In the genomic region with DNA sequence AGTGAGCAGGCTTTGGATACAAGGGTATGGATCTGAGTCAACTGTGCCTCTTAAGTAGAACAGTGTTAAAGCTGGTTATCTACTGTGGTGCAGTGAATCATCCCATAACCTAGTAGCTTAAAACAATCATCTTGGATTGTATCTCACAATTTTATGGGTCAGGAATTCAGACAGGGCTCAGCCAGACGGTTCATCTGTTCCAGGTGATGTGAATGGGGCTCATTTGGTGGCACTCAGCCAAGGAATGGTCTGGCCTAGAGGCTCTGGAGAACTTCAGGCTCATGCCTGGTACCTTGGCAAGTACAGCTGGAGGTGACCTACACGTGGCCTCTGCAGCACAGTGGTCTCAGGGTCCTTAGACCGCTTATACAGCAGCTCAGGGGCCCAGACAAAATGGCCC, we compare ENCODE assay signal across 29 cellular contexts. TPM values are rescaled to one million over a fixed set of nuclear protein-coding genes. Genes with fewer than 3 reads are reported as not detected.
"Had no signal": no experiment of that assay in that cellular context is flagged by ENCODE, and none has a peak within 500 bp of the region (broad histone marks: within the 10 kb centered on the region; RNA-seq: fewer than 3 reads in every experiment).

No MANE protein-coding gene starts in this region.

- H3K27me3 ChIP-seq: colonic mucosa, gastrocnemius medialis had no signal

- H3K27ac Mint-ChIP-seq: dendritic cell treated with granulocyte-macrophage colony-stimulating factor and Interleukin-4, amounts not matched to agents 40 ng/mL and 50 ng/mL, for 4 days; effector memory CD8-positive, alpha-beta T cell; endodermal cell had no signal

- H3K36me3 ChIP-seq: colonic mucosa, esophagus muscularis mucosa, esophagus squamous epithelium, gastrocnemius medialis, gastroesophageal sphincter, heart left ventricle, heart right ventricle had no signal

- DNase-seq: colonic mucosa; cortex of kidney; dermis blood vessel endothelial cell; dorsolateral prefrontal cortex; effector CD4-positive, alpha-beta T cell; effector CD8-positive, alpha-beta T cell; effector memory CD4-positive, alpha-beta T cell; effector memory CD8-positive, alpha-beta T cell; endodermal cell; erythroblast; esophagus squamous epithelium; foreskin fibroblast; foreskin keratinocyte; foreskin melanocyte; gastrocnemius medialis; glutamatergic neuron; head of caudate nucleus; heart left ventricle; heart right ventricle had no signal

- H3K4me3 ChIP-seq: colonic mucosa, coronary artery, dorsolateral prefrontal cortex, esophagus muscularis mucosa, esophagus squamous epithelium, gastrocnemius medialis, gastroesophageal sphincter, heart left ventricle, heart right ventricle had no signal

- H3K27ac ChIP-seq: colonic mucosa, coronary artery, dorsolateral prefrontal cortex, epithelial cell of prostate, esophagus muscularis mucosa, esophagus squamous epithelium, foreskin keratinocyte, gastrocnemius medialis, gastroesophageal sphincter, heart left ventricle, heart right ventricle had no signal

- H3K4me3 Mint-ChIP-seq: dendritic cell treated with granulocyte-macrophage colony-stimulating factor and Interleukin-4, amounts not matched to agents 40 ng/mL and 50 ng/mL, for 4 days; effector memory CD8-positive, alpha-beta T cell; endodermal cell had no signal

- H3K4me1 ChIP-seq: colonic mucosa, esophagus muscularis mucosa, esophagus squamous epithelium, foreskin keratinocyte, gastrocnemius medialis, gastroesophageal sphincter, heart left ventricle, heart right ventricle had no signal

- FAIRE-seq: colon, endometrium, endothelial cell of umbilical vein, frontal cortex had no signal

- H3K9me3 ChIP-seq: colonic mucosa, gastrocnemius medialis had no signal

- ATAC-seq: effector memory CD8-positive, alpha-beta T cell; esophagus mucosa; foreskin keratinocyte; gastrocnemius medialis; gastroesophageal sphincter; heart left ventricle; heart right ventricle had no signal

RNA-seq across cellular contexts. Expression of gene CDH4, which starts 11.2 kb away (rescaled TPM):
- total RNA-seq: esophagus mucosa had no signal
